ENCODE assay signal across 35 cellular contexts in genomic region chr6:8583291-8583690, GRCh38.
"Had no signal": no experiment of that assay in that cellular context is flagged by ENCODE, and none has a peak within 500 bp of the region (broad histone marks: within the 10 kb centered on the region; RNA-seq: fewer than 3 reads in every experiment).

No MANE protein-coding gene starts in this region.

- H3K36me3 ChIP-seq: MG63 had no signal

- H3K4me3 ChIP-seq: MG63 had no signal

- DNase-seq: Karpas-422, Kasumi-1, MG63, MM.1S, NCI-H1048, NCI-H1092, NCI-H1092 treated with DMSO at 0.1 percent for 48 hours, NCI-H1105, NCI-H1105 treated with DMSO at 0.1 percent for 48 hours, NCI-H1417, NCI-H1417 treated with DMSO at 0.1 percent for 48 hours, NCI-H1436, NCI-H1436 treated with DMSO at 0.1 percent for 48 hours, NCI-H146, NCI-H1694, NCI-H1694 treated with DMSO at 0.1 percent for 48 hours, NCI-H187, NCI-H187 treated with DMSO at 0.1 percent for 48 hours, NCI-H1930, NCI-H2029, NCI-H2029 treated with DMSO at 0.1 percent for 48 hours, NCI-H2081, NCI-H2107, NCI-H2171, NCI-H2171 treated with DMSO at 0.1 percent for 48 hours, NCI-H2227 treated with DMSO at 0.1 percent for 48 hours, NCI-H226, NCI-H345, NCI-H446, NCI-H446 treated with DMSO at 0.1 percent for 48 hours, NCI-H510A, NCI-H510A treated with DMSO at 0.1 percent for 48 hours, NCI-H524, NCI-H524 treated with DMSO at 0.1 percent for 48 hours had no signal

- H3K27me3 ChIP-seq: MG63 had no signal

- H3K9me3 ChIP-seq: MG63 had no signal

- H3K27ac ChIP-seq: KMS-11 had no signal

- H3K9ac ChIP-seq: KMS-11 had no signal

- H3K4me2 ChIP-seq: KMS-11 had no signal
